Comparison of ENCODE assay signal across 8 cellular contexts in genomic region chr9:22238809-22239684, GRCh38.
DNase-seq lines count a peak whose midpoint lies in the region; ATAC-seq and TF ChIP-seq lines count a peak whose summit lies in the region.

No MANE protein-coding gene starts in this region.

- H3K9me3 Mint-ChIP-seq in activated T-helper 2 cell treated with anti-CD3 and anti-CD28 coated beads, Interferon-gamma antibody, Interleukin-2, Interleukin-4, amounts not matched to agents 10 μg/mL and 5 μg/mL and 100 μg/mL, durations not matched to agents 14 hours and 24 hours and 36 hours: no peaks in the 10 kb centered on the region

- H3K9ac ChIP-seq in HUES48 (ENCODE audit: low read depth, low read length): no peak overlapping the region

- no peak overlapping the region for H3K4me3 Mint-ChIP-seq in activated T-helper 2 cell treated with anti-CD3 and anti-CD28 coated beads, Interferon-gamma antibody, Interleukin-2, Interleukin-4, amounts not matched to agents 10 μg/mL and 5 μg/mL and 100 μg/mL, durations not matched to agents 14 hours and 24 hours and 36 hours (ENCODE audit: low read depth)

- H3K27me3 ChIP-seq in HUES48 (ENCODE audit: control insufficient read depth, insufficient read depth, low read length) (no peaks in the 10 kb centered on the region), WERI-Rb-1 (ENCODE audit: insufficient read depth, low read depth, severe bottlenecking) (no peaks in the 10 kb centered on the region), uterus (no peaks in the 10 kb centered on the region)

- H3K36me3 ChIP-seq in HUES48 (ENCODE audit: control insufficient read depth, insufficient read depth, low read length): no peaks in the 10 kb centered on the region
- no peaks in the 10 kb centered on the region for H3K36me3 ChIP-seq in WERI-Rb-1
- no peaks in the 10 kb centered on the region for H3K36me3 ChIP-seq in uterus

- H3K4me1 ChIP-seq in HUES48 (ENCODE audit: control insufficient read depth, insufficient read depth, low read length): peaks cover 21% of the 10 kb centered on the region
- H3K4me1 ChIP-seq in uterus: no peaks in the 10 kb centered on the region

- H3K36me3 Mint-ChIP-seq in activated T-helper 2 cell treated with anti-CD3 and anti-CD28 coated beads, Interferon-gamma antibody, Interleukin-2, Interleukin-4, amounts not matched to agents 10 μg/mL and 5 μg/mL and 100 μg/mL, durations not matched to agents 14 hours and 24 hours and 36 hours (ENCODE audit: low read depth): no peaks in the 10 kb centered on the region

- peaks cover 41% of the 10 kb centered on the region for H3K27me3 Mint-ChIP-seq in activated T-helper 2 cell treated with anti-CD3 and anti-CD28 coated beads, Interferon-gamma antibody, Interleukin-2, Interleukin-4, amounts not matched to agents 10 μg/mL and 5 μg/mL and 100 μg/mL, durations not matched to agents 14 hours and 24 hours and 36 hours (ENCODE audit: low read depth)

- intact Hi-C loops in uterus (cut with DNase I; ENCODE audit: low total_unique reads): no loop called here
- intact Hi-C loops in activated T-helper 2 cell treated with anti-CD3 and anti-CD28 coated beads, Interferon-gamma antibody, Interleukin-2, Interleukin-4, amounts not matched to agents 10 μg/mL and 5 μg/mL and 100 μg/mL, durations not matched to agents 14 hours and 24 hours and 36 hours (cut with micrococcal nuclease): loop anchor here (5.0 kb wide), 1 partner anchor 247 kb away; the partner anchor contains the start of genes CDKN2A and CDKN2B-AS1

- H3K9me3 ChIP-seq in HUES48 (ENCODE audit: control insufficient read depth, insufficient read depth, low read length): no peaks in the 10 kb centered on the region
- no peaks in the 10 kb centered on the region for H3K9me3 ChIP-seq in WERI-Rb-1 (ENCODE audit: severe bottlenecking)
- H3K9me3 ChIP-seq in uterus: no peaks in the 10 kb centered on the region

- no peak for ATAC-seq in GM18519 (IDR thresholded peaks at IDR 0.05; ENCODE audit: low FRiP score, unreplicated experiment)
- no peak for ATAC-seq in GM19035 (IDR thresholded peaks at IDR 0.05; ENCODE audit: unreplicated experiment)

- H3K27ac ChIP-seq in HUES48 (ENCODE audit: low read depth, low read length) (peak overlapping the region; percentile 68), WERI-Rb-1 (no peak overlapping the region), uterus (peak overlapping the region; percentile 73)

- peaks cover 52% of the 10 kb centered on the region for H3K4me1 Mint-ChIP-seq in activated T-helper 2 cell treated with anti-CD3 and anti-CD28 coated beads, Interferon-gamma antibody, Interleukin-2, Interleukin-4, amounts not matched to agents 10 μg/mL and 5 μg/mL and 100 μg/mL, durations not matched to agents 14 hours and 24 hours and 36 hours (ENCODE audit: low read depth)

- no peak overlapping the region for H3K27ac Mint-ChIP-seq in activated T-helper 2 cell treated with anti-CD3 and anti-CD28 coated beads, Interferon-gamma antibody, Interleukin-2, Interleukin-4, amounts not matched to agents 10 μg/mL and 5 μg/mL and 100 μg/mL, durations not matched to agents 14 hours and 24 hours and 36 hours

- DNase-seq in CD1c-positive myeloid dendritic cell (ENCODE audit: extremely low spot score): peak; percentile 32
- DNase-seq in WERI-Rb-1: no peak
- peak; percentile 32 for DNase-seq in iPS-NIHi11 (ENCODE audit: low spot score)
- no peak for DNase-seq in uterus
- DNase-seq in activated T-helper 2 cell treated with anti-CD3 and anti-CD28 coated beads, Interferon-gamma antibody, Interleukin-2, Interleukin-4, amounts not matched to agents 10 μg/mL and 5 μg/mL and 100 μg/mL, durations not matched to agents 14 hours and 24 hours and 36 hours (ENCODE audit: low spot score): no peak

- H3K4me3 ChIP-seq in HUES48 (ENCODE audit: low read depth, low read length) (no peak overlapping the region), WERI-Rb-1 (ENCODE audit: low read depth, low read length) (no peak overlapping the region), uterus (no peak overlapping the region)

- TF ChIP-seq CTCF in WERI-Rb-1 (IDR thresholded peaks at IDR 0.05; ENCODE audit: low read depth, low read length): 0 out of 2 replicates have a peak, but pooled peaks have one; percentile 13
- peak in 3 of 4 experiments; percentile 1 to 37 (median 36) for TF ChIP-seq CTCF in uterus (IDR thresholded peaks at IDR 0.05)

- no peak for TF ChIP-seq POLR2A in uterus (IDR thresholded peaks at IDR 0.05)

Comparison
In these comparisons a context has a peak if more than half of its experiments do, and no peak if none do; other contexts are left out.
1. DNase-seq: peak in CD1c-positive myeloid dendritic cell (single experiment) and iPS-NIHi11 (single experiment); none in WERI-Rb-1 (single experiment), uterus (0 of 2) and activated T-helper 2 cell treated with anti-CD3 and anti-CD28 coated beads, Interferon-gamma antibody, Interleukin-2, Interleukin-4, amounts not matched to agents 10 μg/mL and 5 μg/mL and 100 μg/mL, durations not matched to agents 14 hours and 24 hours and 36 hours (single experiment).